Comparison of ENCODE assay signal across 1 cellular context in genomic region chr7:98878365-98879197, GRCh38.
TF ChIP-seq lines count a peak whose summit lies in the region.

Gene TRRAP (plus strand): TSS chr7:98878532. CDS start chr7:98881151, 2,619 bp downstream.

TF ChIP-seq in HepG2, 621 proteins besides CTCF, POLR2A, EP300 and RAD21 (continued from another document and continues in another):
- TF ChIP-seq, protein P1, sequence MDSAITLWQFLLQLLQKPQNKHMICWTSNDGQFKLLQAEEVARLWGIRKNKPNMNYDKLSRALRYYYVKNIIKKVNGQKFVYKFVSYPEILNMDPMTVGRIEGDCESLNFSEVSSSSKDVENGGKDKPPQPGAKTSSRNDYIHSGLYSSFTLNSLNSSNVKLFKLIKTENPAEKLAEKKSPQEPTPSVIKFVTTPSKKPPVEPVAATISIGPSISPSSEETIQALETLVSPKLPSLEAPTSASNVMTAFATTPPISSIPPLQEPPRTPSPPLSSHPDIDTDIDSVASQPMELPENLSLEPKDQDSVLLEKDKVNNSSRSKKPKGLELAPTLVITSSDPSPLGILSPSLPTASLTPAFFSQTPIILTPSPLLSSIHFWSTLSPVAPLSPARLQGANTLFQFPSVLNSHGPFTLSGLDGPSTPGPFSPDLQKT (CRISPR knock-in tag; IDR thresholded peaks at IDR 0.05; ENCODE audit: borderline replicate concordance), result peak; percentile 37; the same call in 1 of the 2 replicates
- peak; percentile 85 for TF ChIP-seq U2AF1 (optimal IDR thresholded peaks at IDR 0.05; ENCODE audit: low read depth, low read length)
- 0 out of 2 replicates have a peak, but pooled peaks have one; percentile 30 for TF ChIP-seq SATB2 (CRISPR knock-in tag; IDR thresholded peaks at IDR 0.05)
- no peak for TF ChIP-seq MXD4 (CRISPR knock-in tag; IDR thresholded peaks at IDR 0.05)
- peak; percentile 58; the same call in 1 of the 2 replicates for TF ChIP-seq WIZ (CRISPR knock-in tag; IDR thresholded peaks at IDR 0.05)
- peak; percentile 84 for TF ChIP-seq SALL1 (CRISPR knock-in tag; IDR thresholded peaks at IDR 0.05)
- TF ChIP-seq YY1 (IDR thresholded peaks at IDR 0.05; ENCODE audit: insufficient read depth, insufficient replicate concordance, low read depth, low read length), result peak; percentile 43
- peak; percentile 50; the same call in 1 of the 2 replicates for TF ChIP-seq ZNF446 (CRISPR knock-in tag; IDR thresholded peaks at IDR 0.05)
- TF ChIP-seq, protein P2, sequence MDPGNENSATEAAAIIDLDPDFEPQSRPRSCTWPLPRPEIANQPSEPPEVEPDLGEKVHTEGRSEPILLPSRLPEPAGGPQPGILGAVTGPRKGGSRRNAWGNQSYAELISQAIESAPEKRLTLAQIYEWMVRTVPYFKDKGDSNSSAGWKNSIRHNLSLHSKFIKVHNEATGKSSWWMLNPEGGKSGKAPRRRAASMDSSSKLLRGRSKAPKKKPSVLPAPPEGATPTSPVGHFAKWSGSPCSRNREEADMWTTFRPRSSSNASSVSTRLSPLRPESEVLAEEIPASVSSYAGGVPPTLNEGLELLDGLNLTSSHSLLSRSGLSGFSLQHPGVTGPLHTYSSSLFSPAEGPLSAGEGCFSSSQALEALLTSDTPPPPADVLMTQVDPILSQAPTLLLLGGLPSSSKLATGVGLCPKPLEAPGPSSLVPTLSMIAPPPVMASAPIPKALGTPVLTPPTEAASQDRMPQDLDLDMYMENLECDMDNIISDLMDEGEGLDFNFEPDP (CRISPR knock-in tag; conservative IDR thresholded peaks at IDR 0.05), result no peak
- TF ChIP-seq, protein P3, sequence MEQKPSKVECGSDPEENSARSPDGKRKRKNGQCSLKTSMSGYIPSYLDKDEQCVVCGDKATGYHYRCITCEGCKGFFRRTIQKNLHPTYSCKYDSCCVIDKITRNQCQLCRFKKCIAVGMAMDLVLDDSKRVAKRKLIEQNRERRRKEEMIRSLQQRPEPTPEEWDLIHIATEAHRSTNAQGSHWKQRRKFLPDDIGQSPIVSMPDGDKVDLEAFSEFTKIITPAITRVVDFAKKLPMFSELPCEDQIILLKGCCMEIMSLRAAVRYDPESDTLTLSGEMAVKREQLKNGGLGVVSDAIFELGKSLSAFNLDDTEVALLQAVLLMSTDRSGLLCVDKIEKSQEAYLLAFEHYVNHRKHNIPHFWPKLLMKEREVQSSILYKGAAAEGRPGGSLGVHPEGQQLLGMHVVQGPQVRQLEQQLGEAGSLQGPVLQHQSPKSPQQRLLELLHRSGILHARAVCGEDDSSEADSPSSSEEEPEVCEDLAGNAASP (CRISPR knock-in tag; IDR thresholded peaks at IDR 0.05; ENCODE audit: borderline replicate concordance), result no peak; the same call in 1 of the 2 replicates
- TF ChIP-seq ZNF83 (CRISPR knock-in tag; IDR thresholded peaks at IDR 0.05; ENCODE audit: borderline replicate concordance), result no peak
- TF ChIP-seq HOXA5 (CRISPR knock-in tag; IDR thresholded peaks at IDR 0.05), result 0 out of 2 replicates have a peak, but pooled peaks have one; percentile 21
- TF ChIP-seq, protein P4, sequence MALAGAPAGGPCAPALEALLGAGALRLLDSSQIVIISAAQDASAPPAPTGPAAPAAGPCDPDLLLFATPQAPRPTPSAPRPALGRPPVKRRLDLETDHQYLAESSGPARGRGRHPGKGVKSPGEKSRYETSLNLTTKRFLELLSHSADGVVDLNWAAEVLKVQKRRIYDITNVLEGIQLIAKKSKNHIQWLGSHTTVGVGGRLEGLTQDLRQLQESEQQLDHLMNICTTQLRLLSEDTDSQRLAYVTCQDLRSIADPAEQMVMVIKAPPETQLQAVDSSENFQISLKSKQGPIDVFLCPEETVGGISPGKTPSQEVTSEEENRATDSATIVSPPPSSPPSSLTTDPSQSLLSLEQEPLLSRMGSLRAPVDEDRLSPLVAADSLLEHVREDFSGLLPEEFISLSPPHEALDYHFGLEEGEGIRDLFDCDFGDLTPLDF (CRISPR knock-in tag; IDR thresholded peaks at IDR 0.05), result peak; percentile 84
- TF ChIP-seq ZNF20 (CRISPR knock-in tag; IDR thresholded peaks at IDR 0.05), result no peak
- TF ChIP-seq ZNF230 (CRISPR knock-in tag; IDR thresholded peaks at IDR 0.05), result peak; percentile 58; the same call in 1 of the 2 replicates
- TF ChIP-seq ZFP82 (CRISPR knock-in tag; IDR thresholded peaks at IDR 0.05; ENCODE audit: borderline replicate concordance), result peak; percentile 34; the same call in 1 of the 2 replicates
- 0 out of 2 replicates have a peak, but pooled peaks have one; percentile 25 for TF ChIP-seq NFE2L1 (CRISPR knock-in tag; IDR thresholded peaks at IDR 0.05; ENCODE audit: borderline replicate concordance)
- TF ChIP-seq FLYWCH1 (CRISPR knock-in tag; IDR thresholded peaks at IDR 0.05), result no peak; the same call in 1 of the 2 replicates
- peak; percentile 65; the same call in 1 of the 2 replicates for TF ChIP-seq DNMT1 (CRISPR knock-in tag; IDR thresholded peaks at IDR 0.05)
- peak; percentile 81; the same call in 1 of the 2 replicates for TF ChIP-seq HDAC1 (CRISPR knock-in tag; IDR thresholded peaks at IDR 0.05)
- no peak; the same call in 1 of the 2 replicates for TF ChIP-seq PPARG (CRISPR knock-in tag; conservative IDR thresholded peaks at IDR 0.05)
- TF ChIP-seq CENPT (CRISPR knock-in tag; IDR thresholded peaks at IDR 0.05; ENCODE audit: low read depth), result 0 out of 2 replicates have a peak, but pooled peaks have one; percentile 17
- peak; percentile 69 for TF ChIP-seq ZSCAN25 (CRISPR knock-in tag; IDR thresholded peaks at IDR 0.05)
- TF ChIP-seq ZNF670 (CRISPR knock-in tag; IDR thresholded peaks at IDR 0.05; ENCODE audit: borderline replicate concordance), result peak; percentile 21; the same call in 1 of the 2 replicates
- 0 out of 2 replicates have a peak, but pooled peaks have one; percentile 41 for TF ChIP-seq TOE1 (CRISPR knock-in tag; IDR thresholded peaks at IDR 0.05)
- no peak for TF ChIP-seq ZNF24 (IDR thresholded peaks at IDR 0.05)
- TF ChIP-seq ZNF33B (CRISPR knock-in tag; IDR thresholded peaks at IDR 0.05), result no peak
- TF ChIP-seq, protein P5, sequence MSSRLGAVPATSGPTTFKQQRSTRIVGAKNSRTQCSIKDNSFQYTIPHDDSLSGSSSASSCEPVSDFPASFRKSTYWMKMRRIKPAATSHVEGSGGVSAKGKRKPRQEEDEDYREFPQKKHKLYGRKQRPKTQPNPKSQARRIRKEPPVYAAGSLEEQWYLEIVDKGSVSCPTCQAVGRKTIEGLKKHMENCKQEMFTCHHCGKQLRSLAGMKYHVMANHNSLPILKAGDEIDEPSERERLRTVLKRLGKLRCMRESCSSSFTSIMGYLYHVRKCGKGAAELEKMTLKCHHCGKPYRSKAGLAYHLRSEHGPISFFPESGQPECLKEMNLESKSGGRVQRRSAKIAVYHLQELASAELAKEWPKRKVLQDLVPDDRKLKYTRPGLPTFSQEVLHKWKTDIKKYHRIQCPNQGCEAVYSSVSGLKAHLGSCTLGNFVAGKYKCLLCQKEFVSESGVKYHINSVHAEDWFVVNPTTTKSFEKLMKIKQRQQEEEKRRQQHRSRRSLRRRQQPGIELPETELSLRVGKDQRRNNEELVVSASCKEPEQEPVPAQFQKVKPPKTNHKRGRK (CRISPR knock-in tag; IDR thresholded peaks at IDR 0.05), result no peak
- no peak for TF ChIP-seq NBN (conservative IDR thresholded peaks at IDR 0.05)
- TF ChIP-seq POLR2AphosphoS5 (IDR thresholded peaks at IDR 0.05; ENCODE audit: low read depth, low read length), result 0 out of 2 replicates have a peak, but pooled peaks have one; percentile 29
- peak; percentile 98 for TF ChIP-seq ZFY (CRISPR knock-in tag; IDR thresholded peaks at IDR 0.05)
- no peak for TF ChIP-seq HMG20B (CRISPR knock-in tag; conservative IDR thresholded peaks at IDR 0.05)
- peak; percentile 80; the same call in 1 of the 2 replicates for TF ChIP-seq ZNF816 (CRISPR knock-in tag; IDR thresholded peaks at IDR 0.05; ENCODE audit: borderline replicate concordance)
- TF ChIP-seq KMT2B (CRISPR knock-in tag; IDR thresholded peaks at IDR 0.05), result peak; percentile 81
- TF ChIP-seq MTERF4 (CRISPR knock-in tag; IDR thresholded peaks at IDR 0.05), result 0 out of 2 replicates have a peak, but pooled peaks have one; percentile 46
- TF ChIP-seq, protein P6, sequence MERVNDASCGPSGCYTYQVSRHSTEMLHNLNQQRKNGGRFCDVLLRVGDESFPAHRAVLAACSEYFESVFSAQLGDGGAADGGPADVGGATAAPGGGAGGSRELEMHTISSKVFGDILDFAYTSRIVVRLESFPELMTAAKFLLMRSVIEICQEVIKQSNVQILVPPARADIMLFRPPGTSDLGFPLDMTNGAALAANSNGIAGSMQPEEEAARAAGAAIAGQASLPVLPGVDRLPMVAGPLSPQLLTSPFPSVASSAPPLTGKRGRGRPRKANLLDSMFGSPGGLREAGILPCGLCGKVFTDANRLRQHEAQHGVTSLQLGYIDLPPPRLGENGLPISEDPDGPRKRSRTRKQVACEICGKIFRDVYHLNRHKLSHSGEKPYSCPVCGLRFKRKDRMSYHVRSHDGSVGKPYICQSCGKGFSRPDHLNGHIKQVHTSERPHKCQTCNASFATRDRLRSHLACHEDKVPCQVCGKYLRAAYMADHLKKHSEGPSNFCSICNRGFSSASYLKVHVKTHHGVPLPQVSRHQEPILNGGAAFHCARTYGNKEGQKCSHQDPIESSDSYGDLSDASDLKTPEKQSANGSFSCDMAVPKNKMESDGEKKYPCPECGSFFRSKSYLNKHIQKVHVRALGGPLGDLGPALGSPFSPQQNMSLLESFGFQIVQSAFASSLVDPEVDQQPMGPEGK (CRISPR knock-in tag; IDR thresholded peaks at IDR 0.05), result peak; percentile 78
- TF ChIP-seq HBP1 (CRISPR knock-in tag; IDR thresholded peaks at IDR 0.05; ENCODE audit: low read depth), result peak; percentile 50; the same call in 1 of the 2 replicates
- TF ChIP-seq ZNF256 (CRISPR knock-in tag; conservative IDR thresholded peaks at IDR 0.05), result peak; percentile 70; the same call in 1 of the 2 replicates
- peak; percentile 41; the same call in 1 of the 2 replicates for TF ChIP-seq ARHGAP35 (CRISPR knock-in tag; IDR thresholded peaks at IDR 0.05; ENCODE audit: borderline replicate concordance)
- TF ChIP-seq ZNF18 (CRISPR knock-in tag; IDR thresholded peaks at IDR 0.05; ENCODE audit: insufficient replicate concordance), result no peak
- TF ChIP-seq KAT8 (CRISPR knock-in tag; IDR thresholded peaks at IDR 0.05), result peak; percentile 68
- TF ChIP-seq ZBTB34 (CRISPR knock-in tag; IDR thresholded peaks at IDR 0.05), result no peak
- TF ChIP-seq ZNF574 (CRISPR knock-in tag; IDR thresholded peaks at IDR 0.05), result peak; percentile 99
